20 cellular contexts compared by ENCODE assay signal in the genomic region with DNA sequence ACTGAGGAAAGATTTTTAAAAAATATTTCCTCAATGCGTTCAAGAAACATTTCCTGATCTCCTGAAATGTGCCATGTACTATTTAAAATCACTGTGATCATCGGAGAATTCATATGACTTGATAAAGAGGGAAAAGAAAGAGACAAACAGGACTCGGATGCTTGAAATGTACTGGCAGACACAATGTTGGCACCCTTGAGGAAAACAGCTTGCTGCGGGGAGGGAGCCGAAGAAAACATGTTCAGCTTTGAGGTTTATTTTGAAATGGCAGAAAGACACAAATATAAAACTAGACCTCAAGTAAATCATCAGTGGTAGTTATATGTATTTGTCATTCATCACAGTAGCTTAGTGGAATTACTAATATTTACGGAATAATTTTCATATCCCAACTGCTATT.
DNase-seq lines count a peak whose midpoint lies in the region; ATAC-seq, FAIRE-seq and TF ChIP-seq lines count a peak whose summit lies in the region.
"Had no signal": no experiment of that assay in that cellular context is flagged by ENCODE, and none has a peak within 500 bp of the region (broad histone marks: within the 10 kb centered on the region; RNA-seq: fewer than 3 reads in every experiment).

No MANE protein-coding gene starts in this region.

- no peak for TF ChIP-seq POLR2A in GM12892 (IDR thresholded peaks at IDR 0.05; ENCODE audit: low read depth, low read length)

- no peak overlapping the region for H3K27ac ChIP-seq in SU-DHL-6 (ENCODE audit: low read depth, low read length)

- no peak overlapping the region for H3K9ac ChIP-seq in SU-DHL-6 (ENCODE audit: low read length)

- no peaks in the 10 kb centered on the region for H3K9me3 ChIP-seq in SU-DHL-6 (ENCODE audit: insufficient read depth, low read length)

- no peak for TF ChIP-seq CTCF in SU-DHL-6 (IDR thresholded peaks at IDR 0.05; ENCODE audit: insufficient read depth, low read length, poor library complexity, severe bottlenecking)

- H2AFZ ChIP-seq in SU-DHL-6 (ENCODE audit: low read depth, low read length, severe bottlenecking): peak overlapping the region; percentile 46
- H2AFZ ChIP-seq: GM23338 had no signal

- no peak overlapping the region for H3K4me3 ChIP-seq in SU-DHL-6 (ENCODE audit: insufficient read depth, low read length, poor library complexity, severe bottlenecking)
- H3K4me3 ChIP-seq: GM12878, GM23338 had no signal

- no peak overlapping the region for H3K4me3 Mint-ChIP-seq in natural killer cell treated with Interleukin-12 subunit alpha and Interleukin-12 subunit beta and Interleukin-15 and Interleukin-18, amount 100 ng/mL, for 72 hours
- H3K4me3 Mint-ChIP-seq: CD14-positive monocyte, GM23338 had no signal

- ATAC-seq in natural killer cell treated with Interleukin-12 subunit alpha and Interleukin-12 subunit beta and Interleukin-15 and Interleukin-18, amount 100 ng/mL, for 72 hours: no peak
- ATAC-seq: GM12878, GM23338, PC-3 had no signal

- no peaks in the 10 kb centered on the region for H3K79me2 ChIP-seq in SU-DHL-6 (ENCODE audit: insufficient read depth, low read length)

- DNase-seq in NCI-H2171 (lab: John Stamatoyannopoulos, UW): peak; percentile 7
- DNase-seq in fibroblast of peridontal ligament (ENCODE audit: extremely low read depth): peak; percentile 8
- no peak for DNase-seq in GM12892 (ENCODE audit: insufficient read length)
- no peak for DNase-seq in stimulated activated CD4-positive, alpha-beta T cell treated with anti-CD3 and anti-CD28 coated beads, Interleukin-2, amount 100 ng/mL, for 48 hours
- no peak for DNase-seq in epidermal melanocyte (ENCODE audit: insufficient read length, low spot score)
- no peak for DNase-seq in natural killer cell treated with Interleukin-12 subunit alpha and Interleukin-12 subunit beta and Interleukin-15 and Interleukin-18, amount 100 ng/mL, for 72 hours (ENCODE audit: low spot score)
- DNase-seq: ACHN, DMS 273 treated with DMSO at 0.1 percent for 48 hours, HCEC 1CT, NCI-H1105, NCI-H2081 treated with DMSO at 0.1 percent for 48 hours, NCI-H2227 treated with DMSO at 0.1 percent for 48 hours, NCI-H510A treated with DMSO at 0.1 percent for 48 hours, PC-3, RPMI8226, SHP77 treated with DMSO at 0.1 percent for 48 hours had no signal

- no peak overlapping the region for H3K4me2 ChIP-seq in SU-DHL-6 (ENCODE audit: low read depth, low read length, poor library complexity, severe bottlenecking)
- H3K4me2 ChIP-seq: GM23338 had no signal

- FAIRE-seq in GM12892 (lab: Jason Lieb, UNC): no peak
- FAIRE-seq: GM12878 had no signal

- no peaks in the 10 kb centered on the region for H3K27me3 ChIP-seq in SU-DHL-6 (ENCODE audit: low read length)

- no peaks in the 10 kb centered on the region for H3K36me3 Mint-ChIP-seq in natural killer cell treated with Interleukin-12 subunit alpha and Interleukin-12 subunit beta and Interleukin-15 and Interleukin-18, amount 100 ng/mL, for 72 hours
- H3K36me3 Mint-ChIP-seq: CD14-positive monocyte had no signal

- no peaks in the 10 kb centered on the region for H3K36me3 ChIP-seq in SU-DHL-6 (ENCODE audit: low read length)

- peaks cover 22% of the 10 kb centered on the region for H3K9me3 Mint-ChIP-seq in natural killer cell treated with Interleukin-12 subunit alpha and Interleukin-12 subunit beta and Interleukin-15 and Interleukin-18, amount 100 ng/mL, for 72 hours
- H3K9me3 Mint-ChIP-seq: GM23338 had no signal

- no peaks in the 10 kb centered on the region for H3K4me1 Mint-ChIP-seq in natural killer cell treated with Interleukin-12 subunit alpha and Interleukin-12 subunit beta and Interleukin-15 and Interleukin-18, amount 100 ng/mL, for 72 hours (ENCODE audit: low read depth in 2 of 2)
- H3K4me1 Mint-ChIP-seq: CD14-positive monocyte, GM23338 had no signal

- H3F3A ChIP-seq in SU-DHL-6 (ENCODE audit: insufficient read depth): no peaks in the 10 kb centered on the region

- H3K27me3 Mint-ChIP-seq in natural killer cell treated with Interleukin-12 subunit alpha and Interleukin-12 subunit beta and Interleukin-15 and Interleukin-18, amount 100 ng/mL, for 72 hours: no peaks in the 10 kb centered on the region

- H3K27ac Mint-ChIP-seq in natural killer cell treated with Interleukin-12 subunit alpha and Interleukin-12 subunit beta and Interleukin-15 and Interleukin-18, amount 100 ng/mL, for 72 hours: no peak overlapping the region
- H3K27ac Mint-ChIP-seq: CD14-positive monocyte, GM23338 had no signal

- H3K9me2 ChIP-seq in SU-DHL-6 (replicated peaks; ENCODE audit: insufficient read depth, low read length): no peaks in the 10 kb centered on the region

- H4K20me1 ChIP-seq in SU-DHL-6 (ENCODE audit: low read depth, low read length): no peaks in the 10 kb centered on the region

Comparison
In these comparisons a context has a peak if more than half of its experiments do, and no peak if none do; other contexts are left out.
1. DNase-seq: peak in NCI-H2171 (single experiment) and fibroblast of peridontal ligament (single experiment); none in GM12892 (single experiment), stimulated activated CD4-positive, alpha-beta T cell treated with anti-CD3 and anti-CD28 coated beads, Interleukin-2, amount 100 ng/mL, for 48 hours (0 of 2), epidermal melanocyte (single experiment) and natural killer cell treated with Interleukin-12 subunit alpha and Interleukin-12 subunit beta and Interleukin-15 and Interleukin-18, amount 100 ng/mL, for 72 hours (single experiment).